ENCODE assay signal across 1 cellular context in the genomic region with DNA sequence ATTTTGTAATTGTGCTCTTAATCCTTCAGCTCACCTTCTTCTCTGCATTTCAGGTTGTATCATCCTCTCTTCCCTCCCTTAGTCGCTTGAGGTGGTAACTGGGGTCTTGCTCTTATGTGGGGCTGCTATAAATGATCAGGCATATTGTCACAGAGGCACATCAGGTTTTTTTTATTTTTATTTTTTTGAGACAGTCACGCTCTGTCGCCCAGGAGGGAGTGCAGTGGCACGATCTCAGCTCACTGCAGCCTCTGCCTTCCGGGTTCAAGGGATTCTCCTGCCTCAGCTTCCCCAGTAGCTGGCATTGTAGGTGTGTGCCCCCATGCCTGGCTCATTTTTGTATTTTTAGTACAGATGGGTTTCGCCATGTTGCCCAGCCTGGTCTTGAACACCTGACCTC.
TF ChIP-seq lines count a peak whose summit lies in the region.

No MANE protein-coding gene starts in this region.

TF ChIP-seq in GM12878, 131 proteins besides CTCF, POLR2A, EP300 and RAD21 (continued from another document):
- TF ChIP-seq, protein P1, sequence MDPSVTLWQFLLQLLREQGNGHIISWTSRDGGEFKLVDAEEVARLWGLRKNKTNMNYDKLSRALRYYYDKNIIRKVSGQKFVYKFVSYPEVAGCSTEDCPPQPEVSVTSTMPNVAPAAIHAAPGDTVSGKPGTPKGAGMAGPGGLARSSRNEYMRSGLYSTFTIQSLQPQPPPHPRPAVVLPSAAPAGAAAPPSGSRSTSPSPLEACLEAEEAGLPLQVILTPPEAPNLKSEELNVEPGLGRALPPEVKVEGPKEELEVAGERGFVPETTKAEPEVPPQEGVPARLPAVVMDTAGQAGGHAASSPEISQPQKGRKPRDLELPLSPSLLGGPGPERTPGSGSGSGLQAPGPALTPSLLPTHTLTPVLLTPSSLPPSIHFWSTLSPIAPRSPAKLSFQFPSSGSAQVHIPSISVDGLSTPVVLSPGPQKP (IDR thresholded peaks at IDR 0.05; ENCODE audit: low read depth, low read length) = no peak
- no peak for TF ChIP-seq IKZF1 (conservative IDR thresholded peaks at IDR 0.05)
- no peak for TF ChIP-seq TARDBP (IDR thresholded peaks at IDR 0.05; ENCODE audit: borderline replicate concordance)
- no peak for TF ChIP-seq RELA (IDR thresholded peaks at IDR 0.05; ENCODE audit: borderline replicate concordance, partially characterized antibody)
- no peak for TF ChIP-seq KAT2A (conservative IDR thresholded peaks at IDR 0.05; ENCODE audit: control insufficient read depth, low read depth, low read length)
- no peak for TF ChIP-seq ZNF207 (IDR thresholded peaks at IDR 0.05; ENCODE audit: borderline replicate concordance)
- no peak for TF ChIP-seq ZZZ3 (IDR thresholded peaks at IDR 0.05; ENCODE audit: control insufficient read depth, insufficient read length, low read depth)
- TF ChIP-seq NR2F1 (conservative IDR thresholded peaks at IDR 0.05) = no peak
- no peak for TF ChIP-seq CBX5 (IDR thresholded peaks at IDR 0.05; ENCODE audit: low read depth)
- peak; percentile 90; the same call in 1 of the 2 replicates for TF ChIP-seq PAX5 (IDR thresholded peaks at IDR 0.05; ENCODE audit: borderline replicate concordance, low read depth, low read length)
- no peak for TF ChIP-seq SRF (IDR thresholded peaks at IDR 0.05; ENCODE audit: low read depth in 2 of 2, low read length in 2 of 2)
- no peak for TF ChIP-seq IRF4 (IDR thresholded peaks at IDR 0.05; ENCODE audit: low read depth, low read length)
- no peak for TF ChIP-seq CHD2 (IDR thresholded peaks at IDR 0.05; ENCODE audit: borderline replicate concordance, low read depth, low read length)
- no peak for TF ChIP-seq POLR2AphosphoS2 (IDR thresholded peaks at IDR 0.05; ENCODE audit: low read depth, low read length)
- TF ChIP-seq, protein P2, sequence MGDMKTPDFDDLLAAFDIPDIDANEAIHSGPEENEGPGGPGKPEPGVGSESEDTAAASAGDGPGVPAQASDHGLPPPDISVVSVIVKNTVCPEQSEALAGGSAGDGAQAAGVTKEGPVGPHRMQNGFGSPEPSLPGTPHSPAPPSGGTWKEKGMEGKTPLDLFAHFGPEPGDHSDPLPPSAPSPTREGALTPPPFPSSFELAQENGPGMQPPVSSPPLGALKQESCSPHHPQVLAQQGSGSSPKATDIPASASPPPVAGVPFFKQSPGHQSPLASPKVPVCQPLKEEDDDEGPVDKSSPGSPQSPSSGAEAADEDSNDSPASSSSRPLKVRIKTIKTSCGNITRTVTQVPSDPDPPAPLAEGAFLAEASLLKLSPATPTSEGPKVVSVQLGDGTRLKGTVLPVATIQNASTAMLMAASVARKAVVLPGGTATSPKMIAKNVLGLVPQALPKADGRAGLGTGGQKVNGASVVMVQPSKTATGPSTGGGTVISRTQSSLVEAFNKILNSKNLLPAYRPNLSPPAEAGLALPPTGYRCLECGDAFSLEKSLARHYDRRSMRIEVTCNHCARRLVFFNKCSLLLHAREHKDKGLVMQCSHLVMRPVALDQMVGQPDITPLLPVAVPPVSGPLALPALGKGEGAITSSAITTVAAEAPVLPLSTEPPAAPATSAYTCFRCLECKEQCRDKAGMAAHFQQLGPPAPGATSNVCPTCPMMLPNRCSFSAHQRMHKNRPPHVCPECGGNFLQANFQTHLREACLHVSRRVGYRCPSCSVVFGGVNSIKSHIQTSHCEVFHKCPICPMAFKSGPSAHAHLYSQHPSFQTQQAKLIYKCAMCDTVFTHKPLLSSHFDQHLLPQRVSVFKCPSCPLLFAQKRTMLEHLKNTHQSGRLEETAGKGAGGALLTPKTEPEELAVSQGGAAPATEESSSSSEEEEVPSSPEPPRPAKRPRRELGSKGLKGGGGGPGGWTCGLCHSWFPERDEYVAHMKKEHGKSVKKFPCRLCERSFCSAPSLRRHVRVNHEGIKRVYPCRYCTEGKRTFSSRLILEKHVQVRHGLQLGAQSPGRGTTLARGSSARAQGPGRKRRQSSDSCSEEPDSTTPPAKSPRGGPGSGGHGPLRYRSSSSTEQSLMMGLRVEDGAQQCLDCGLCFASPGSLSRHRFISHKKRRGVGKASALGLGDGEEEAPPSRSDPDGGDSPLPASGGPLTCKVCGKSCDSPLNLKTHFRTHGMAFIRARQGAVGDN (IDR thresholded peaks at IDR 0.05) = no peak
- 0 out of 2 replicates have a peak, but pooled peaks have one; percentile 35 for TF ChIP-seq HDGF (IDR thresholded peaks at IDR 0.05)
- no peak for TF ChIP-seq BHLHE40 (IDR thresholded peaks at IDR 0.05; ENCODE audit: borderline replicate concordance in 1 of 2, low read depth in 2 of 2, low read length in 1 of 2)
